In genomic region chr6:68967549-68968300, GRCh38 we compare ENCODE assay signal across 8 cellular contexts.
A peak's percentile ranks its signal among the peaks of the same experiment; 100 is the strongest.
DNase-seq lines count a peak whose midpoint lies in the region; ATAC-seq, FAIRE-seq and TF ChIP-seq lines count a peak whose summit lies in the region.

No MANE protein-coding gene starts in this region.

- ATAC-seq in GM18870 (IDR thresholded peaks at IDR 0.05; ENCODE audit: unreplicated experiment) (peak; percentile 80), HG03060 (IDR thresholded peaks at IDR 0.05; ENCODE audit: low read depth, unreplicated experiment) (peak; percentile 68)

- no peaks in the 10 kb centered on the region for H3K27me3 ChIP-seq in H1 (replicated peaks in 1 of 4; ENCODE audit: control insufficient read depth in 3 of 4, extremely low read depth in 1 of 4, insufficient read depth in 3 of 4, low read length in 3 of 4)

- H2BK15ac ChIP-seq in H1 (ENCODE audit: low read length), result no peak overlapping the region

- no peak overlapping the region for H3K14ac ChIP-seq in H1 (ENCODE audit: insufficient read length)

- peaks cover 2 to 4% (median 3%) of the 10 kb centered on the region in 3 donors for H3K27me3 Mint-ChIP-seq in CD14-positive monocyte (ENCODE audit: low read depth in 3 of 3)

- H3K4me3 ChIP-seq in H1 (ENCODE audit: extremely low read depth in 1 of 4, insufficient read depth in 2 of 4, low read depth in 3 of 4, low read length in 4 of 4), result no peak overlapping the region

- H4K91ac ChIP-seq in H1 (replicated peaks; ENCODE audit: insufficient read length, low read length), result no peak overlapping the region

- H3K9ac ChIP-seq in H1 (replicated peaks in 1 of 4; ENCODE audit: extremely low read depth in 1 of 4, low read depth in 3 of 4, low read length in 3 of 4), result no peak overlapping the region

- peak overlapping the region; percentile 95 for H2AFZ ChIP-seq in H1 (ENCODE audit: low read length)

- peak; percentile 49 for DNase-seq in CD14-positive monocyte (ENCODE audit: low spot score)
- DNase-seq in NCI-H2196 treated with DMSO at 0.1 percent for 48 hours (lab: John Stamatoyannopoulos, UW; ENCODE audit: unreplicated experiment), result peak; percentile 11
- peak; percentile 6 to 28 for DNase-seq in activated CD4-positive, alpha-beta T cell treated with anti-CD3 and anti-CD28 coated beads, Interleukin-2, amount 50 U/mL, for 24 hours (ENCODE audit: low read depth in 1 of 2, low spot score in 1 of 2)
- peak in 1 of 2 experiments; percentile 74 for DNase-seq in H1 (ENCODE audit: low read depth in 1 of 2, low spot score in 2 of 2)
- peak; percentile 38 for DNase-seq in middle frontal gyrus (ENCODE audit: extremely low spot score, low spot score)
- peak; percentile 92 for DNase-seq in superior temporal gyrus (ENCODE audit: extremely low spot score)

- 0 out of 2 replicates have a peak overlapping the region, but pooled peaks have one; percentile 87 for H2BK20ac ChIP-seq in H1 (ENCODE audit: low read length)

- peaks cover 6% of the 10 kb centered on the region for H3K4me1 Mint-ChIP-seq in CD14-positive monocyte

- 0 out of 2 replicates have a peak overlapping the region, but pooled peaks have one; percentile 31 for H4K8ac ChIP-seq in H1 (ENCODE audit: extremely low read depth, insufficient read depth, low read length)

- peak overlapping the region; percentile 2 to 71 for H3K4me3 Mint-ChIP-seq in CD14-positive monocyte

- no peaks in the 10 kb centered on the region for H3K36me3 Mint-ChIP-seq in CD14-positive monocyte

- H3K23me2 ChIP-seq in H1 (ENCODE audit: low read depth, low read length), result no peaks in the 10 kb centered on the region; the same call in 1 of the 2 replicates

- CTCF ChIA-PET in H1 (lab: Charles Lee; ENCODE audit: partially characterized antibody), result interaction anchor here (0.6 to 3.6 kb wide), 21 partner anchors 8 to 741 kb away, joined by 3 to 29 read pairs (median 3); no protein-coding TSS in a partner anchor

- TF ChIP-seq POLR2A in H1 (IDR thresholded peaks at IDR 0.05; ENCODE audit: control extremely low read depth in 1 of 2, low read depth in 2 of 2, low read length in 2 of 2), result no peak

- H3K56ac ChIP-seq in H1 (replicated peaks; ENCODE audit: insufficient read length, low read depth, low read length), result no peak overlapping the region

- TF ChIP-seq CTCF in CD14-positive monocyte (IDR thresholded peaks at IDR 0.05), result peak; percentile 87
- TF ChIP-seq CTCF in H1 (IDR thresholded peaks at IDR 0.05; ENCODE audit: control extremely low read depth in 1 of 3, insufficient read depth in 1 of 3, low read depth in 1 of 3, low read length in 3 of 3), result peak; percentile 43 to 82 (median 77)

- no peaks in the 10 kb centered on the region for H3K9me3 ChIP-seq in H1 (ENCODE audit: insufficient read depth in 2 of 2, low read depth in 1 of 2, low read length in 1 of 2)

- no peak overlapping the region for H2BK12ac ChIP-seq in H1 (ENCODE audit: low read depth, low read length)

- FAIRE-seq in H1 (lab: Jason Lieb, UNC), result peak; percentile 70

- no peaks in the 10 kb centered on the region for H3K9me3 Mint-ChIP-seq in CD14-positive monocyte

- peak overlapping the region in 1 of 7 donors; percentile 83 for H3K27ac Mint-ChIP-seq in CD14-positive monocyte

- POLR2A ChIA-PET in H1 (lab: Charles Lee; ENCODE audit: partially characterized antibody), result interaction anchor here (0.6 kb wide), 1 partner anchor 118 kb away, joined by 3 read pairs; no protein-coding TSS in a partner anchor

- H3K36me3 ChIP-seq in H1 (ENCODE audit: control insufficient read depth in 2 of 4, insufficient read depth in 4 of 4, low read length in 3 of 4), result no peaks in the 10 kb centered on the region

- intact Hi-C loops in CD14-positive monocyte (cut with micrococcal nuclease), result no loop called here

- H3K4me2 ChIP-seq in H1 (ENCODE audit: insufficient read depth in 1 of 2, low read depth in 2 of 2, low read length in 2 of 2), result no peak overlapping the region

- H3K4me1 ChIP-seq in H1 (replicated peaks in 1 of 4; ENCODE audit: control insufficient read depth in 3 of 4, insufficient read depth in 4 of 4, low read length in 3 of 4), result no peaks in the 10 kb centered on the region

- H3K79me1 ChIP-seq in H1 (ENCODE audit: low read depth, low read length), result no peaks in the 10 kb centered on the region

- H3K23ac ChIP-seq in H1 (ENCODE audit: insufficient read length), result no peak overlapping the region

- no peaks in the 10 kb centered on the region for H4K20me1 ChIP-seq in H1 (replicated peaks in 1 of 2; ENCODE audit: control insufficient read depth in 1 of 2, insufficient read depth in 2 of 2, low read length in 2 of 2)

- TF ChIP-seq EP300 in H1 (IDR thresholded peaks at IDR 0.05; ENCODE audit: borderline replicate concordance in 1 of 2, low read depth in 2 of 2, low read length in 2 of 2), result no peak

- no peak overlapping the region for H2AK5ac ChIP-seq in H1 (ENCODE audit: low read depth, low read length)

- H3K27ac ChIP-seq in H1 (ENCODE audit: low read depth, low read length), result no peak overlapping the region

- H2BK5ac ChIP-seq in H1 (ENCODE audit: low read depth, low read length), result no peak overlapping the region

- no peaks in the 10 kb centered on the region for H3K79me2 ChIP-seq in H1 (ENCODE audit: control insufficient read depth in 1 of 2, insufficient read depth in 2 of 2, low read length in 2 of 2)

- 54% methylated on average over 11 of the region's 11 CpGs; no CpG with 5 or more reads in 1 of the 2 experiments for WGBS in H1 (ENCODE audit: extremely low coverage in 1 of 2, insufficient coverage in 1 of 2, insufficient read length in 1 of 2, insufficient replicate concordance in 2 of 2, low coverage in 1 of 2, low lambda C conversion rate in 2 of 2, missing lambda C conversion rate in 1 of 2), 2 experiments

- TF ChIP-seq RAD21 in H1 (IDR thresholded peaks at IDR 0.05 in 1 of 2, conservative IDR thresholded peaks at IDR 0.05 in 1 of 2; ENCODE audit: low read depth in 2 of 2, low read length in 2 of 2), result peak; percentile 82 to 86

- H2BK120ac ChIP-seq in H1 (replicated peaks; ENCODE audit: low read depth, low read length), result no peak overlapping the region

- no peak overlapping the region for H3K18ac ChIP-seq in H1 (ENCODE audit: extremely low read depth, low read length)

- no peak overlapping the region for H4K5ac ChIP-seq in H1 (ENCODE audit: insufficient read length, low read depth, low read length)

- H3K4ac ChIP-seq in H1 (replicated peaks; ENCODE audit: insufficient read length, low read depth, low read length), result no peak overlapping the region

TF ChIP-seq in H1, 55 proteins besides CTCF, POLR2A, EP300 and RAD21:
- TF ChIP-seq CHD2 (IDR thresholded peaks at IDR 0.05; ENCODE audit: low read length), result no peak
- 0 out of 2 replicates have a peak, but pooled peaks have one; percentile 32 for TF ChIP-seq TEAD4 (IDR thresholded peaks at IDR 0.05; ENCODE audit: low read depth, low read length)
